ENCODE assay signal across 1 cellular context in the genomic region with DNA sequence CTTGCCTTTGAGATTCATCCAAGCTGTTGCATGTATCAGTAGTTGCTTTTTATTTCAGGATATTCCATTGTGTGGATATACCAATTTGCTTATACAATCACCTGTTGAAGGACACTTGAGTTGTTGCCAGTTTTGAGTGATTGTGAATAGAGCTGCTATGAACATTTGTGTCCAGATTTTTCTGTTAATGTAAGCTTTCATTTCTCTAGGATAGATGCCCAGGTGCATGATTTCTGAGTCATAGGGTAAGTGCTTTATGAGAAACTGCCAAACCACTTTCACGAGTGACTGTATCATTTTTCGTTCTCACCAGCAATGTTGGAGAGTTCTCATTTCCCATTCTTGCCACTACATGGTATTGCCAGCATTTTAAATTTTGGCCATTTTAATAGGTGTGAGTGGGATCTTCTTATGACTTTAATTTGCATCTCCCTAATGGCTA.
TF ChIP-seq lines count a peak whose summit lies in the region.

No MANE protein-coding gene starts in this region.

TF ChIP-seq in H1, 55 proteins besides CTCF, POLR2A, EP300 and RAD21 (continued from another document):
- TF ChIP-seq, protein P1, sequence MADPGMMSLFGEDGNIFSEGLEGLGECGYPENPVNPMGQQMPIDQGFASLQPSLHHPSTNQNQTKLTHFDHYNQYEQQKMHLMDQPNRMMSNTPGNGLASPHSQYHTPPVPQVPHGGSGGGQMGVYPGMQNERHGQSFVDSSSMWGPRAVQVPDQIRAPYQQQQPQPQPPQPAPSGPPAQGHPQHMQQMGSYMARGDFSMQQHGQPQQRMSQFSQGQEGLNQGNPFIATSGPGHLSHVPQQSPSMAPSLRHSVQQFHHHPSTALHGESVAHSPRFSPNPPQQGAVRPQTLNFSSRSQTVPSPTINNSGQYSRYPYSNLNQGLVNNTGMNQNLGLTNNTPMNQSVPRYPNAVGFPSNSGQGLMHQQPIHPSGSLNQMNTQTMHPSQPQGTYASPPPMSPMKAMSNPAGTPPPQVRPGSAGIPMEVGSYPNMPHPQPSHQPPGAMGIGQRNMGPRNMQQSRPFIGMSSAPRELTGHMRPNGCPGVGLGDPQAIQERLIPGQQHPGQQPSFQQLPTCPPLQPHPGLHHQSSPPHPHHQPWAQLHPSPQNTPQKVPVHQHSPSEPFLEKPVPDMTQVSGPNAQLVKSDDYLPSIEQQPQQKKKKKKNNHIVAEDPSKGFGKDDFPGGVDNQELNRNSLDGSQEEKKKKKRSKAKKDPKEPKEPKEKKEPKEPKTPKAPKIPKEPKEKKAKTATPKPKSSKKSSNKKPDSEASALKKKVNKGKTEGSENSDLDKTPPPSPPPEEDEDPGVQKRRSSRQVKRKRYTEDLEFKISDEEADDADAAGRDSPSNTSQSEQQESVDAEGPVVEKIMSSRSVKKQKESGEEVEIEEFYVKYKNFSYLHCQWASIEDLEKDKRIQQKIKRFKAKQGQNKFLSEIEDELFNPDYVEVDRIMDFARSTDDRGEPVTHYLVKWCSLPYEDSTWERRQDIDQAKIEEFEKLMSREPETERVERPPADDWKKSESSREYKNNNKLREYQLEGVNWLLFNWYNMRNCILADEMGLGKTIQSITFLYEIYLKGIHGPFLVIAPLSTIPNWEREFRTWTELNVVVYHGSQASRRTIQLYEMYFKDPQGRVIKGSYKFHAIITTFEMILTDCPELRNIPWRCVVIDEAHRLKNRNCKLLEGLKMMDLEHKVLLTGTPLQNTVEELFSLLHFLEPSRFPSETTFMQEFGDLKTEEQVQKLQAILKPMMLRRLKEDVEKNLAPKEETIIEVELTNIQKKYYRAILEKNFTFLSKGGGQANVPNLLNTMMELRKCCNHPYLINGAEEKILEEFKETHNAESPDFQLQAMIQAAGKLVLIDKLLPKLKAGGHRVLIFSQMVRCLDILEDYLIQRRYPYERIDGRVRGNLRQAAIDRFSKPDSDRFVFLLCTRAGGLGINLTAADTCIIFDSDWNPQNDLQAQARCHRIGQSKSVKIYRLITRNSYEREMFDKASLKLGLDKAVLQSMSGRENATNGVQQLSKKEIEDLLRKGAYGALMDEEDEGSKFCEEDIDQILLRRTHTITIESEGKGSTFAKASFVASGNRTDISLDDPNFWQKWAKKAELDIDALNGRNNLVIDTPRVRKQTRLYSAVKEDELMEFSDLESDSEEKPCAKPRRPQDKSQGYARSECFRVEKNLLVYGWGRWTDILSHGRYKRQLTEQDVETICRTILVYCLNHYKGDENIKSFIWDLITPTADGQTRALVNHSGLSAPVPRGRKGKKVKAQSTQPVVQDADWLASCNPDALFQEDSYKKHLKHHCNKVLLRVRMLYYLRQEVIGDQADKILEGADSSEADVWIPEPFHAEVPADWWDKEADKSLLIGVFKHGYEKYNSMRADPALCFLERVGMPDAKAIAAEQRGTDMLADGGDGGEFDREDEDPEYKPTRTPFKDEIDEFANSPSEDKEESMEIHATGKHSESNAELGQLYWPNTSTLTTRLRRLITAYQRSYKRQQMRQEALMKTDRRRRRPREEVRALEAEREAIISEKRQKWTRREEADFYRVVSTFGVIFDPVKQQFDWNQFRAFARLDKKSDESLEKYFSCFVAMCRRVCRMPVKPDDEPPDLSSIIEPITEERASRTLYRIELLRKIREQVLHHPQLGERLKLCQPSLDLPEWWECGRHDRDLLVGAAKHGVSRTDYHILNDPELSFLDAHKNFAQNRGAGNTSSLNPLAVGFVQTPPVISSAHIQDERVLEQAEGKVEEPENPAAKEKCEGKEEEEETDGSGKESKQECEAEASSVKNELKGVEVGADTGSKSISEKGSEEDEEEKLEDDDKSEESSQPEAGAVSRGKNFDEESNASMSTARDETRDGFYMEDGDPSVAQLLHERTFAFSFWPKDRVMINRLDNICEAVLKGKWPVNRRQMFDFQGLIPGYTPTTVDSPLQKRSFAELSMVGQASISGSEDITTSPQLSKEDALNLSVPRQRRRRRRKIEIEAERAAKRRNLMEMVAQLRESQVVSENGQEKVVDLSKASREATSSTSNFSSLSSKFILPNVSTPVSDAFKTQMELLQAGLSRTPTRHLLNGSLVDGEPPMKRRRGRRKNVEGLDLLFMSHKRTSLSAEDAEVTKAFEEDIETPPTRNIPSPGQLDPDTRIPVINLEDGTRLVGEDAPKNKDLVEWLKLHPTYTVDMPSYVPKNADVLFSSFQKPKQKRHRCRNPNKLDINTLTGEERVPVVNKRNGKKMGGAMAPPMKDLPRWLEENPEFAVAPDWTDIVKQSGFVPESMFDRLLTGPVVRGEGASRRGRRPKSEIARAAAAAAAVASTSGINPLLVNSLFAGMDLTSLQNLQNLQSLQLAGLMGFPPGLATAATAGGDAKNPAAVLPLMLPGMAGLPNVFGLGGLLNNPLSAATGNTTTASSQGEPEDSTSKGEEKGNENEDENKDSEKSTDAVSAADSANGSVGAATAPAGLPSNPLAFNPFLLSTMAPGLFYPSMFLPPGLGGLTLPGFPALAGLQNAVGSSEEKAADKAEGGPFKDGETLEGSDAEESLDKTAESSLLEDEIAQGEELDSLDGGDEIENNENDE (IDR thresholded peaks at IDR 0.05; ENCODE audit: insufficient replicate concordance, low read length) = no peak
- TF ChIP-seq CHD1 (IDR thresholded peaks at IDR 0.05; ENCODE audit: low read depth, low read length) = no peak
